ENCODE assay signal across 17 cellular contexts in genomic region chr3:122907471-122907870, GRCh38.
"Had no signal": no experiment of that assay in that cellular context is flagged by ENCODE, and none has a peak within 500 bp of the region (broad histone marks: within the 10 kb centered on the region; RNA-seq: fewer than 3 reads in every experiment).

No MANE protein-coding gene starts in this region.

- H3K36me3 ChIP-seq: MG63 had no signal

- H3K27me3 ChIP-seq: MG63 had no signal

- H3K4me3 ChIP-seq: MG63 had no signal

- DNase-seq: IMR-90, Karpas-422, KG1, MG63, NCI-H1092, NCI-H1105 treated with DMSO at 0.1 percent for 48 hours, NCI-H1417 treated with DMSO at 0.1 percent for 48 hours, NCI-H187, NCI-H2029, NCI-H2081 treated with DMSO at 0.1 percent for 48 hours, NCI-H2227 treated with DMSO at 0.1 percent for 48 hours, NCI-H524, NCI-H526 treated with DMSO at 0.1 percent for 48 hours, NCI-H774, RPMI8226, SHP77, SK-N-SH had no signal
